11 cellular contexts compared by ENCODE assay signal in the genomic region with DNA sequence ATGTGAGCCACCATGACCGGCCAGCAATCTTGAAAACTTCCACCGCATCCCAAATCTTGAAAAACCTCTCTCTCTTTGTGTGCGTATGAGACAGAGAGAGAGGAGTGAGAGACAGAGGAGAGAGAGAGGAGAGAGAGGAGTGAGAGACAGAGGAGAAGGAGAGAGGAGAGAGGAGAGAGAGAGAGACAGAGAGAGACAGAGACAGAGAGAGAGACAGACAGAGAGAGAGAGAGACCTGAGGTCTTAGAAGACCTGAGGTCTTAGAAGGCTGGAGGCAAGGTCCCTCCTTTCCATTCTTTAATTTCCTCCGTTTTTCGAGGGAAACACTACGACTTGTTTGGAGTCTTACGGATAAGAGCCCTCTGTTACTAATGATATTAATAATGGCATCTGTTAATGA. TPM values are rescaled to one million over a fixed set of nuclear protein-coding genes. Genes with fewer than 3 reads are reported as not detected.
DNase-seq lines count a peak whose midpoint lies in the region; TF ChIP-seq lines count a peak whose summit lies in the region.
"Had no signal": no experiment of that assay in that cellular context is flagged by ENCODE, and none has a peak within 500 bp of the region (broad histone marks: within the 10 kb centered on the region; RNA-seq: fewer than 3 reads in every experiment).

No MANE protein-coding gene starts in this region.

- H3K36me3 Mint-ChIP-seq in activated CD4-positive, alpha-beta memory T cell treated with anti-CD3 and anti-CD28 coated beads for 36 hours: no peaks in the 10 kb centered on the region
- H3K36me3 Mint-ChIP-seq in activated CD4-positive, alpha-beta memory T cell treated with anti-CD3 and anti-CD28 coated beads, Interleukin-2, amount 10 ng/mL, durations not matched to agents 7 days and 5 days (ENCODE audit: low read depth): no peaks in the 10 kb centered on the region
- H3K36me3 Mint-ChIP-seq in immature natural killer cell: no peaks in the 10 kb centered on the region

- H3K27ac Mint-ChIP-seq in activated CD4-positive, alpha-beta memory T cell treated with anti-CD3 and anti-CD28 coated beads for 36 hours: no peak overlapping the region
- no peak overlapping the region for H3K27ac Mint-ChIP-seq in activated CD4-positive, alpha-beta memory T cell treated with anti-CD3 and anti-CD28 coated beads, Interleukin-2, amount 10 ng/mL, durations not matched to agents 7 days and 5 days
- H3K27ac Mint-ChIP-seq in immature natural killer cell: peak overlapping the region in 5 of 6 donors; percentile 39 to 90 (median 82)

- H3K4me3 ChIP-seq in adipocyte (ENCODE audit: low read length) (peak overlapping the region; percentile 69), suprapubic skin (peak overlapping the region; percentile 20)
- H3K4me3 ChIP-seq: HAP-1, lung had no signal

- WGBS in suprapubic skin: 44% methylated on average over 7 of the region's 7 CpGs

- H3K27me3 ChIP-seq in adipocyte (replicated peaks; ENCODE audit: control insufficient read depth, insufficient read depth, low read length) (peaks cover 1% of the 10 kb centered on the region), suprapubic skin (no peaks in the 10 kb centered on the region)

- H3K4me1 ChIP-seq in adipocyte (ENCODE audit: control insufficient read depth, insufficient read depth, low read length) (peaks cover 4% of the 10 kb centered on the region), suprapubic skin (peaks cover 3% of the 10 kb centered on the region)
- H3K4me1 ChIP-seq: HAP-1 had no signal

- intact Hi-C loops in activated CD4-positive, alpha-beta memory T cell treated with anti-CD3 and anti-CD28 coated beads for 36 hours (cut with micrococcal nuclease): loop anchor here (2.0 kb wide), 1 partner anchor 235 kb away; a partner anchor contains a TSS

- no peak for TF ChIP-seq CTCF in suprapubic skin (IDR thresholded peaks at IDR 0.05)

- CTCF ChIA-PET in activated CD4-positive, alpha-beta memory T cell treated with anti-CD3 and anti-CD28 coated beads for 36 hours (lab: Charles Lee): interaction anchor here (0.6 to 2.7 kb wide), 19 partner anchors 9 to 323 kb away, joined by 3 to 10 read pairs (median 4); a partner anchor contains a TSS
- CTCF ChIA-PET in activated CD4-positive, alpha-beta memory T cell treated with anti-CD3 and anti-CD28 coated beads, Interleukin-2, amount 10 ng/mL, durations not matched to agents 7 days and 5 days (lab: Charles Lee): interaction anchor here (0.8 to 2.8 kb wide), 11 partner anchors 9 to 585 kb away, joined by 3 to 8 read pairs (median 4); a partner anchor contains a TSS

- H3K9me3 ChIP-seq in adipocyte (ENCODE audit: control insufficient read depth, low read length) (peaks cover 5% of the 10 kb centered on the region), suprapubic skin (no peaks in the 10 kb centered on the region)
- H3K9me3 ChIP-seq: HAP-1 had no signal

- no peak overlapping the region for H3K9ac ChIP-seq in adipocyte (ENCODE audit: low read length)

- in situ Hi-C loops in G401 (cut with HindIII; ENCODE audit: low sequenced_read_pairs): no loop called here

- no peak for TF ChIP-seq POLR2A in suprapubic skin (IDR thresholded peaks at IDR 0.05)

- no peak for TF ChIP-seq EP300 in suprapubic skin (IDR thresholded peaks at IDR 0.05)

- H3K9me3 Mint-ChIP-seq in activated CD4-positive, alpha-beta memory T cell treated with anti-CD3 and anti-CD28 coated beads for 36 hours: no peaks in the 10 kb centered on the region
- H3K9me3 Mint-ChIP-seq in activated CD4-positive, alpha-beta memory T cell treated with anti-CD3 and anti-CD28 coated beads, Interleukin-2, amount 10 ng/mL, durations not matched to agents 7 days and 5 days: no peaks in the 10 kb centered on the region
- peaks cover 0 to 3% (median 0%) of the 10 kb centered on the region in 6 donors for H3K9me3 Mint-ChIP-seq in immature natural killer cell

- H3K27ac ChIP-seq in suprapubic skin: no peak overlapping the region

- H3K36me3 ChIP-seq in adipocyte (ENCODE audit: control insufficient read depth, insufficient read depth, low read length, severe bottlenecking) (no peaks in the 10 kb centered on the region), suprapubic skin (no peaks in the 10 kb centered on the region)
- H3K36me3 ChIP-seq: HAP-1 had no signal

- H3K4me3 Mint-ChIP-seq in activated CD4-positive, alpha-beta memory T cell treated with anti-CD3 and anti-CD28 coated beads for 36 hours: peak overlapping the region; percentile 38
- no peak overlapping the region for H3K4me3 Mint-ChIP-seq in activated CD4-positive, alpha-beta memory T cell treated with anti-CD3 and anti-CD28 coated beads, Interleukin-2, amount 10 ng/mL, durations not matched to agents 7 days and 5 days
- H3K4me3 Mint-ChIP-seq in immature natural killer cell: peak overlapping the region; percentile 30 to 78 (median 70)

- no peaks in the 10 kb centered on the region for H3K27me3 Mint-ChIP-seq in activated CD4-positive, alpha-beta memory T cell treated with anti-CD3 and anti-CD28 coated beads for 36 hours
- peaks cover 2% of the 10 kb centered on the region for H3K27me3 Mint-ChIP-seq in activated CD4-positive, alpha-beta memory T cell treated with anti-CD3 and anti-CD28 coated beads, Interleukin-2, amount 10 ng/mL, durations not matched to agents 7 days and 5 days
- H3K27me3 Mint-ChIP-seq in immature natural killer cell (ENCODE audit: low read depth in 3 of 3): peaks cover 3 to 8% (median 6%) of the 10 kb centered on the region in 3 donors

- POLR2A ChIA-PET in activated CD4-positive, alpha-beta memory T cell treated with anti-CD3 and anti-CD28 coated beads for 36 hours (lab: Charles Lee): no interaction called here
- POLR2A ChIA-PET in activated CD4-positive, alpha-beta memory T cell treated with anti-CD3 and anti-CD28 coated beads, Interleukin-2, amount 10 ng/mL, durations not matched to agents 7 days and 5 days (lab: Charles Lee): interaction anchor here (1.1 kb wide), 1 partner anchor 235 kb away, joined by 4 read pairs; a partner anchor contains a TSS

- H3K4me1 Mint-ChIP-seq in activated CD4-positive, alpha-beta memory T cell treated with anti-CD3 and anti-CD28 coated beads for 36 hours (ENCODE audit: low read depth): peaks cover 9% of the 10 kb centered on the region
- peaks cover 15% of the 10 kb centered on the region for H3K4me1 Mint-ChIP-seq in activated CD4-positive, alpha-beta memory T cell treated with anti-CD3 and anti-CD28 coated beads, Interleukin-2, amount 10 ng/mL, durations not matched to agents 7 days and 5 days
- peaks cover 9 to 12% of the 10 kb centered on the region in 2 donors for H3K4me1 Mint-ChIP-seq in immature natural killer cell

- DNase-seq in activated CD4-positive, alpha-beta memory T cell treated with anti-CD3 and anti-CD28 coated beads for 36 hours: no peak
- no peak for DNase-seq in activated CD4-positive, alpha-beta memory T cell treated with anti-CD3 and anti-CD28 coated beads, Interleukin-2, amount 10 ng/mL, durations not matched to agents 7 days and 5 days
- DNase-seq in adipocyte (ENCODE audit: low read depth): no peak
- DNase-seq in immature natural killer cell: no peak
- no peak for DNase-seq in suprapubic skin (ENCODE audit: low spot score in 2 of 2)
- no peak for DNase-seq in stimulated activated CD4-positive, alpha-beta T cell treated with anti-CD3 and anti-CD28 coated beads, Interleukin-2, amount 100 ng/mL, for 24 hours
- no peak for DNase-seq in G401 (ENCODE audit: low spot score)
- DNase-seq in midbrain (lab: John Stamatoyannopoulos, UW): no peak

RNA-seq across cellular contexts. Expression of a gene that starts 39.5 kb away (rescaled TPM):
- not detected for total RNA-seq in activated CD4-positive, alpha-beta memory T cell treated with anti-CD3 and anti-CD28 coated beads for 36 hours
- not detected for total RNA-seq in activated CD4-positive, alpha-beta memory T cell treated with anti-CD3 and anti-CD28 coated beads, Interleukin-2, amount 10 ng/mL, durations not matched to agents 7 days and 5 days
- polyA plus RNA-seq in immature natural killer cell: 1 to 10 TPM in 2 of 3 donors, not detected in 1; 3.3 to 7.0 TPM
- 10 to 100 TPM; 47.7 to 82.2 (median 63.8) TPM for total RNA-seq in suprapubic skin
- not detected in 2 replicates for total RNA-seq in G401 (2014; rRNA removed; shearing (Covaris generic))
- total RNA-seq: activated CD8-positive, alpha-beta memory T cell treated with anti-CD3 and anti-CD28 coated beads for 36 hours had no signal

RNA-seq across cellular contexts. Expression of a gene that starts 55.6 kb away (rescaled TPM):
- 10 to 100 TPM; 64.6 to 66.9 TPM for total RNA-seq in activated CD4-positive, alpha-beta memory T cell treated with anti-CD3 and anti-CD28 coated beads for 36 hours
- total RNA-seq in activated CD4-positive, alpha-beta memory T cell treated with anti-CD3 and anti-CD28 coated beads, Interleukin-2, amount 10 ng/mL, durations not matched to agents 7 days and 5 days: 10 to 100 TPM; 83.2 to 86.0 TPM
- polyA plus RNA-seq in immature natural killer cell: 10 to 100 TPM; 44.3 to 87.2 (median 81.7) TPM
- 100 to 1,000 TPM in 3 of 4 donors, 10 to 100 TPM in 1; 96.3 to 155 (median 123) TPM for total RNA-seq in suprapubic skin
- total RNA-seq in G401 (2014; rRNA removed; shearing (Covaris generic)): 84.3 and 84.4 TPM in 2 replicates

Comparison
In these comparisons a context has a peak if more than half of its experiments do, and no peak if none do; other contexts are left out.
1. H3K27ac Mint-ChIP-seq: peak in immature natural killer cell (5 of 6); none in activated CD4-positive, alpha-beta memory T cell treated with anti-CD3 and anti-CD28 coated beads for 36 hours (single experiment) and activated CD4-positive, alpha-beta memory T cell treated with anti-CD3 and anti-CD28 coated beads, Interleukin-2, amount 10 ng/mL, durations not matched to agents 7 days and 5 days (single experiment).
2. RNA of a gene that starts 39.5 kb away (total RNA-seq): 47.7 to 82.2 TPM in suprapubic skin; not detected in activated CD4-positive, alpha-beta memory T cell treated with anti-CD3 and anti-CD28 coated beads for 36 hours, not detected in activated CD4-positive, alpha-beta memory T cell treated with anti-CD3 and anti-CD28 coated beads, Interleukin-2, amount 10 ng/mL, durations not matched to agents 7 days and 5 days and not detected in G401; every median in the first group is over 10 times any median in the second.